ENCODE assay signal across 16 cellular contexts in genomic region chr2:181789827-181790448, GRCh38.
DNase-seq lines count a peak whose midpoint lies in the region; ATAC-seq and TF ChIP-seq lines count a peak whose summit lies in the region.
"Had no signal": no experiment of that assay in that cellular context is flagged by ENCODE, and none has a peak within 500 bp of the region (broad histone marks: within the 10 kb centered on the region; RNA-seq: fewer than 3 reads in every experiment).

No MANE protein-coding gene starts in this region.

- peak overlapping the region; percentile 92 for H3K27ac ChIP-seq in HCT116 (ENCODE audit: low read depth, low read length)
- peak overlapping the region; percentile 83 for H3K27ac ChIP-seq in hepatocyte
- H3K27ac ChIP-seq: lower lobe of right lung, neural progenitor cell, upper lobe of right lung had no signal

- H2AFZ ChIP-seq in HCT116 (ENCODE audit: low read depth, low read length, poor library complexity, severe bottlenecking) (no peak overlapping the region), Loucy (ENCODE audit: low read length) (peak overlapping the region; percentile 21; the same call in 1 of the 2 replicates), hepatocyte (no peak overlapping the region)
- H2AFZ ChIP-seq: neural progenitor cell had no signal

- H3K4me2 ChIP-seq in HCT116 (ENCODE audit: low read length) (peak overlapping the region; percentile 60), Loucy (ENCODE audit: low read depth, low read length, poor library complexity, severe bottlenecking) (peak overlapping the region; percentile 82), hepatocyte (peak overlapping the region; percentile 45)
- H3K4me2 ChIP-seq: neural progenitor cell had no signal

- H3K79me2 ChIP-seq in HCT116 (ENCODE audit: insufficient read depth, low read length) (peaks cover 20% of the 10 kb centered on the region), Loucy (ENCODE audit: insufficient read depth, low read length) (no peaks in the 10 kb centered on the region), hepatocyte (no peaks in the 10 kb centered on the region)

- no TSS peak for BruUV-seq in HCT116 (replicated peaks; lab: Mats Ljungman, UMichigan)

- peak; percentile 31 for ATAC-seq in GM18508 (IDR thresholded peaks at IDR 0.05; ENCODE audit: insufficient read depth, unreplicated experiment)
- ATAC-seq in HCT116: peak; percentile 21
- ATAC-seq in HG03442 (IDR thresholded peaks at IDR 0.05; ENCODE audit: unreplicated experiment): no peak
- ATAC-seq: lower lobe of right lung, sciatic nerve, upper lobe of right lung had no signal

- H3K9me2 ChIP-seq in HCT116 (ENCODE audit: insufficient read depth): no peaks in the 10 kb centered on the region
- no peaks in the 10 kb centered on the region for H3K9me2 ChIP-seq in Loucy (replicated peaks; ENCODE audit: low read depth, low read length)
- no peaks in the 10 kb centered on the region for H3K9me2 ChIP-seq in hepatocyte (replicated peaks; ENCODE audit: insufficient read depth)

- peak overlapping the region; percentile 71 for H3K9ac ChIP-seq in HCT116 (ENCODE audit: low read length)
- H3K9ac ChIP-seq in Loucy (ENCODE audit: low read depth, low read length, poor library complexity, severe bottlenecking): peak overlapping the region; percentile 84
- H3K9ac ChIP-seq: neural progenitor cell had no signal

- peak overlapping the region in 1 of 2 experiments; percentile 14; a peak in 1 of 4 replicates for H3K4me3 ChIP-seq in HCT116 (replicated peaks in 1 of 2; ENCODE audit: low read depth in 1 of 2, low read length in 2 of 2)
- peak overlapping the region; percentile 68 for H3K4me3 ChIP-seq in Loucy (ENCODE audit: low read length, poor library complexity, severe bottlenecking)
- no peak overlapping the region for H3K4me3 ChIP-seq in hepatocyte
- H3K4me3 ChIP-seq: esophagus squamous epithelium, lower lobe of right lung, neural progenitor cell, upper lobe of right lung had no signal

- RAD21 ChIA-PET in HCT116 (lab: Charles Lee; ENCODE audit: low non-redundant PET in 1 of 2, low total read pairs in 2 of 2, uncharacterized antibody in 2 of 2, unreplicated experiment in 2 of 2): interaction anchor here in 1 of 2 experiments (0.6 kb wide), 1 partner anchor 47 kb away, joined by 3 read pairs; no protein-coding TSS in a partner anchor

- H3F3A ChIP-seq in Loucy (ENCODE audit: low read depth): peaks cover 10% of the 10 kb centered on the region

- intact Hi-C loops in HCT116 (cut with micrococcal nuclease): loop anchor here (2.0 kb wide), 2 partner anchors 21 to 101 kb away; partner anchors contain the start of gene ITPRID2

- H3K4me1 ChIP-seq in HCT116 (ENCODE audit: control insufficient read depth in 1 of 2, insufficient read depth in 2 of 2, low read length in 2 of 2): peaks cover 64 to 79% of the 10 kb centered on the region in 2 experiments
- peaks cover 67% of the 10 kb centered on the region for H3K4me1 ChIP-seq in Loucy (ENCODE audit: insufficient read depth, low read length, poor library complexity, severe bottlenecking)
- peaks cover 29% of the 10 kb centered on the region for H3K4me1 ChIP-seq in hepatocyte (ENCODE audit: insufficient read depth)
- H3K4me1 ChIP-seq: lower lobe of right lung, neural progenitor cell, upper lobe of right lung had no signal

- H3K27me3 ChIP-seq in HCT116 (ENCODE audit: insufficient read depth, low read length) (no peaks in the 10 kb centered on the region), Loucy (ENCODE audit: insufficient read depth, low read length, poor library complexity, severe bottlenecking) (no peaks in the 10 kb centered on the region), hepatocyte (no peaks in the 10 kb centered on the region)
- H3K27me3 ChIP-seq: esophagus squamous epithelium, neural progenitor cell, upper lobe of right lung had no signal

- WGBS in hepatocyte (ENCODE audit: low lambda C conversion rate, missing lambda C conversion rate): 63% methylated on average over 4 of the region's 4 CpGs

- H3K36me3 ChIP-seq in HCT116 (ENCODE audit: control insufficient read depth in 1 of 2, insufficient read depth in 2 of 2, low read length in 2 of 2): peaks cover 0 to 21% of the 10 kb centered on the region in 2 experiments; a peak in 2 of 4 replicates
- H3K36me3 ChIP-seq in Loucy (ENCODE audit: insufficient read depth, low read length): no peaks in the 10 kb centered on the region
- H3K36me3 ChIP-seq in hepatocyte (replicated peaks; ENCODE audit: insufficient read depth, low read depth): no peaks in the 10 kb centered on the region
- H3K36me3 ChIP-seq: esophagus squamous epithelium, lower lobe of right lung, neural progenitor cell, upper lobe of right lung had no signal

- no peak for TF ChIP-seq POLR2A in HCT116 (IDR thresholded peaks at IDR 0.05; ENCODE audit: borderline replicate concordance, extremely low read depth, insufficient read depth, insufficient read length)

- POLR2A ChIA-PET in HCT116 (lab: Charles Lee): interaction anchor here (0.6 to 4.3 kb wide), 15 partner anchors 9 to 171 kb away, joined by 3 to 23 read pairs (median 5); partner anchors contain the start of gene ITPRID2

- H3K9me3 ChIP-seq in HCT116 (ENCODE audit: control insufficient read depth in 1 of 2, insufficient read depth in 1 of 2, low read depth in 1 of 2, low read length in 2 of 2) (no peaks in the 10 kb centered on the region), Loucy (ENCODE audit: insufficient read depth, low read depth, low read length) (peaks cover 13% of the 10 kb centered on the region), hepatocyte (ENCODE audit: low read depth) (no peaks in the 10 kb centered on the region)
- H3K9me3 ChIP-seq: esophagus squamous epithelium, lower lobe of right lung, upper lobe of right lung had no signal

- H4K20me1 ChIP-seq in HCT116 (ENCODE audit: insufficient read depth) (no peaks in the 10 kb centered on the region), Loucy (ENCODE audit: insufficient read depth, low read length, poor library complexity, severe bottlenecking) (no peaks in the 10 kb centered on the region), hepatocyte (ENCODE audit: insufficient read depth, poor library complexity, severe bottlenecking) (no peaks in the 10 kb centered on the region)

- no peak for TF ChIP-seq CTCF in HCT116 (IDR thresholded peaks at IDR 0.05 in 2 of 3, conservative IDR thresholded peaks at IDR 0.05 in 1 of 3; ENCODE audit: borderline replicate concordance in 1 of 3, insufficient read depth in 1 of 3, low read depth in 2 of 3, low read length in 2 of 3)
- TF ChIP-seq CTCF in Loucy (conservative IDR thresholded peaks at IDR 0.05; ENCODE audit: low read length): no peak
- TF ChIP-seq CTCF in hepatocyte (IDR thresholded peaks at IDR 0.05; ENCODE audit: poor library complexity): no peak

- CTCF ChIA-PET in HCT116 (lab: Charles Lee): no interaction called here

- TF ChIP-seq RAD21 in HCT116 (IDR thresholded peaks at IDR 0.05; ENCODE audit: low read depth): no peak

- DNase-seq in HCT116 (ENCODE audit: low read depth, low spot score): no peak
- DNase-seq in hepatocyte (ENCODE audit: low spot score): no peak
- no peak for DNase-seq in NCI-H1092 (lab: John Stamatoyannopoulos, UW)
- DNase-seq in C1 segment of cervical spinal cord (lab: John Stamatoyannopoulos, UW): no peak
- no peak for DNase-seq in SHP77 (lab: John Stamatoyannopoulos, UW)
- DNase-seq: activated CD4-positive, CD25-positive, alpha-beta regulatory T cell treated with anti-CD3 and anti-CD28 coated beads, Interleukin-2, amount 50 U/mL, for 72 hours; activated T-cell treated with anti-CD3 and anti-CD28 coated beads, Interleukin-2, amount 50 U/mL, for 1 hour; esophagus squamous epithelium; lower lobe of right lung; stimulated activated CD4-positive, alpha-beta T cell treated with anti-CD3 and anti-CD28 coated beads, Interleukin-4, amount 100 ng/mL, for 4 hours; upper lobe of right lung had no signal

TF ChIP-seq in HCT116, 20 proteins besides CTCF, POLR2A, EP300 and RAD21:
- TF ChIP-seq ATF3 (IDR thresholded peaks at IDR 0.05) (no peak), JUND (IDR thresholded peaks at IDR 0.05) (no peak), POLR2AphosphoS5 (IDR thresholded peaks at IDR 0.05; ENCODE audit: low read depth, low read length) (peak; percentile 42; the same call in 1 of the 2 replicates)
